ENCODE assay signal across 11 cellular contexts in genomic region chr12:94872007-94872653, GRCh38.
DNase-seq lines count a peak whose midpoint lies in the region; ATAC-seq and TF ChIP-seq lines count a peak whose summit lies in the region.
"Had no signal": no experiment of that assay in that cellular context is flagged by ENCODE, and none has a peak within 500 bp of the region (broad histone marks: within the 10 kb centered on the region; RNA-seq: fewer than 3 reads in every experiment).

No MANE protein-coding gene starts in this region.

- no peak overlapping the region for H3K14ac ChIP-seq in trophoblast cell (ENCODE audit: low read length)

- H2BK120ac ChIP-seq in trophoblast cell (ENCODE audit: insufficient read depth, low read length, poor library complexity), result peak overlapping the region; percentile 69

- no peaks in the 10 kb centered on the region for H3K9me3 Mint-ChIP-seq in endothelial cell (ENCODE audit: unreplicated experiment)

- H3K4me3 Mint-ChIP-seq in endothelial cell (ENCODE audit: unreplicated experiment), result peak overlapping the region; percentile 90
- H3K4me3 Mint-ChIP-seq: activated CD8-positive, alpha-beta memory T cell treated with anti-CD3 and anti-CD28 coated beads, Interleukin-2, amount 10 ng/mL, durations not matched to agents 7 days and 5 days had no signal

- peaks cover 21% of the 10 kb centered on the region for H3K4me1 Mint-ChIP-seq in endothelial cell (ENCODE audit: unreplicated experiment)

- no peaks in the 10 kb centered on the region for H4K20me1 ChIP-seq in MM.1S (ENCODE audit: insufficient read depth, low read length)

- H2BK12ac ChIP-seq in trophoblast cell (ENCODE audit: low read length), result no peak overlapping the region

- H3K79me1 ChIP-seq in trophoblast cell (ENCODE audit: low read length), result peaks cover 13% of the 10 kb centered on the region

- H3K27me3 Mint-ChIP-seq in endothelial cell (ENCODE audit: unreplicated experiment), result peaks cover 8% of the 10 kb centered on the region

- H3K27ac ChIP-seq in MM.1S (ENCODE audit: low read length) (no peak overlapping the region), trophoblast cell (ENCODE audit: low read depth, low read length) (peak overlapping the region; percentile 83), heart right ventricle (no peak overlapping the region)
- H3K27ac ChIP-seq: gastrocnemius medialis had no signal

- ATAC-seq in heart right ventricle, result no peak
- ATAC-seq: activated CD8-positive, alpha-beta memory T cell treated with anti-CD3 and anti-CD28 coated beads, Interleukin-2, amount 10 ng/mL, durations not matched to agents 7 days and 5 days; gastrocnemius medialis had no signal

- TF ChIP-seq CTCF in GM12865 (IDR thresholded peaks at IDR 0.05; ENCODE audit: insufficient read depth, low read depth, low read length, missing control alignments) (no peak), MM.1S (IDR thresholded peaks at IDR 0.05; ENCODE audit: low read length) (no peak), endothelial cell (IDR thresholded peaks at IDR 0.05; ENCODE audit: unreplicated experiment) (no peak), heart right ventricle (IDR thresholded peaks at IDR 0.05) (no peak)

- H3K4me2 ChIP-seq in MM.1S (ENCODE audit: low read depth, low read length), result peak overlapping the region; percentile 63; the same call in 1 of the 2 replicates
- peak overlapping the region; percentile 78 for H3K4me2 ChIP-seq in trophoblast cell (ENCODE audit: low read length)

- H3K36me3 Mint-ChIP-seq in endothelial cell (ENCODE audit: low read depth, unreplicated experiment), result peaks cover 7% of the 10 kb centered on the region
- H3K36me3 Mint-ChIP-seq: activated CD8-positive, alpha-beta memory T cell treated with anti-CD3 and anti-CD28 coated beads, Interleukin-2, amount 10 ng/mL, durations not matched to agents 7 days and 5 days had no signal

- no peak overlapping the region for H4K8ac ChIP-seq in trophoblast cell (ENCODE audit: low read depth, low read length)

- H4K91ac ChIP-seq in trophoblast cell (ENCODE audit: low read depth, low read length), result peak overlapping the region; percentile 97

- H2AK5ac ChIP-seq in trophoblast cell (ENCODE audit: low read length), result no peak overlapping the region

- no peak overlapping the region for H3K4ac ChIP-seq in trophoblast cell (ENCODE audit: low read depth, low read length)

- H3K23ac ChIP-seq in trophoblast cell (ENCODE audit: low read length), result no peak overlapping the region

- H3K4me1 ChIP-seq in MM.1S (ENCODE audit: low read length) (peaks cover 10% of the 10 kb centered on the region; the same call in 1 of the 2 replicates), trophoblast cell (ENCODE audit: control insufficient read depth in 1 of 2, insufficient read depth in 2 of 2, low read length in 2 of 2) (peaks cover 5 to 7% of the 10 kb centered on the region in 2 experiments), heart right ventricle (peaks cover 2 to 21% (median 9%) of the 10 kb centered on the region in 9 donors)

- H3K9ac ChIP-seq in MM.1S (ENCODE audit: low read length), result peak overlapping the region; percentile 70; the same call in 1 of the 2 replicates
- H3K9ac ChIP-seq in trophoblast cell (ENCODE audit: low read length), result no peak overlapping the region

- no peaks in the 10 kb centered on the region for H3K9me2 ChIP-seq in MM.1S (replicated peaks; ENCODE audit: insufficient read depth, low read length)

- H2AFZ ChIP-seq in MM.1S (ENCODE audit: low read length) (no peak overlapping the region), trophoblast cell (ENCODE audit: insufficient read depth, low read length, poor library complexity) (no peak overlapping the region)

- H3K9me3 ChIP-seq in MM.1S (replicated peaks; ENCODE audit: insufficient read depth, low read length) (no peaks in the 10 kb centered on the region), trophoblast cell (ENCODE audit: insufficient read depth, low read depth, low read length) (no peaks in the 10 kb centered on the region), heart right ventricle (no peaks in the 10 kb centered on the region)
- H3K9me3 ChIP-seq: adrenal gland, gastrocnemius medialis had no signal

- H4K12ac ChIP-seq in trophoblast cell (ENCODE audit: low read depth, low read length), result no peak overlapping the region

- H3K36me3 ChIP-seq in MM.1S (replicated peaks; ENCODE audit: insufficient read depth, low read length), result no peaks in the 10 kb centered on the region
- H3K36me3 ChIP-seq in trophoblast cell (ENCODE audit: control insufficient read depth in 1 of 2, insufficient read depth in 2 of 2, low read length in 2 of 2), result no peaks in the 10 kb centered on the region
- H3K36me3 ChIP-seq in heart right ventricle, result no peaks in the 10 kb centered on the region
- H3K36me3 ChIP-seq: adrenal gland, gastrocnemius medialis had no signal

- DNase-seq in GM12865 (ENCODE audit: low read depth), result peak; percentile 47
- no peak for DNase-seq in MM.1S
- DNase-seq in endothelial cell (ENCODE audit: low spot score), result no peak
- DNase-seq in trophoblast cell, result no peak
- no peak for DNase-seq in SIG-M5 (lab: John Stamatoyannopoulos, UW)
- no peak for DNase-seq in activated CD4-positive, CD25-positive, alpha-beta regulatory T cell (lab: John Stamatoyannopoulos, UW)
- no peak for DNase-seq in heart right ventricle
- DNase-seq: activated CD8-positive, alpha-beta memory T cell treated with anti-CD3 and anti-CD28 coated beads, Interleukin-2, amount 10 ng/mL, durations not matched to agents 7 days and 5 days; gastrocnemius medialis; T1000 had no signal

- H2BK5ac ChIP-seq in trophoblast cell (ENCODE audit: low read depth, low read length, poor library complexity), result peak overlapping the region; percentile 69

- intact Hi-C loops in heart right ventricle (cut with DNase I), result no loop called here

- no CpG with 5 or more reads among the region's 11 CpGs for WGBS in trophoblast cell (ENCODE audit: extremely low coverage, insufficient coverage, insufficient read length)
- WGBS in heart right ventricle, 2 donors, result 74% methylated on average over 11 of the region's 11 CpGs

- H3F3A ChIP-seq in MM.1S (ENCODE audit: insufficient read depth, low read length), result no peaks in the 10 kb centered on the region

- H3K27me3 ChIP-seq in MM.1S (replicated peaks; ENCODE audit: insufficient read depth, low read length) (no peaks in the 10 kb centered on the region), trophoblast cell (ENCODE audit: insufficient read depth, low read length) (no peaks in the 10 kb centered on the region), heart right ventricle (peaks cover 6 to 90% (median 81%) of the 10 kb centered on the region in 7 donors)

- H3K4me3 ChIP-seq in GM12865 (ENCODE audit: low read depth, low read length) (peak overlapping the region; percentile 83), MM.1S (ENCODE audit: low read length) (peak overlapping the region; percentile 78), trophoblast cell (ENCODE audit: low read depth, low read length) (no peak overlapping the region), heart right ventricle (peak overlapping the region in 1 of 10 donors; percentile 56)

- H3K27ac Mint-ChIP-seq in endothelial cell (ENCODE audit: unreplicated experiment), result no peak overlapping the region
- H3K27ac Mint-ChIP-seq: activated CD8-positive, alpha-beta memory T cell treated with anti-CD3 and anti-CD28 coated beads, Interleukin-2, amount 10 ng/mL, durations not matched to agents 7 days and 5 days had no signal

- H3K18ac ChIP-seq in trophoblast cell (ENCODE audit: low read length), result no peak overlapping the region

- H3K79me2 ChIP-seq in MM.1S (ENCODE audit: low read length), result peaks cover 48% of the 10 kb centered on the region
- H3K79me2 ChIP-seq in trophoblast cell (ENCODE audit: control insufficient read depth, insufficient read depth, low read length, poor library complexity), result peaks cover 3% of the 10 kb centered on the region
